In the genomic region with DNA sequence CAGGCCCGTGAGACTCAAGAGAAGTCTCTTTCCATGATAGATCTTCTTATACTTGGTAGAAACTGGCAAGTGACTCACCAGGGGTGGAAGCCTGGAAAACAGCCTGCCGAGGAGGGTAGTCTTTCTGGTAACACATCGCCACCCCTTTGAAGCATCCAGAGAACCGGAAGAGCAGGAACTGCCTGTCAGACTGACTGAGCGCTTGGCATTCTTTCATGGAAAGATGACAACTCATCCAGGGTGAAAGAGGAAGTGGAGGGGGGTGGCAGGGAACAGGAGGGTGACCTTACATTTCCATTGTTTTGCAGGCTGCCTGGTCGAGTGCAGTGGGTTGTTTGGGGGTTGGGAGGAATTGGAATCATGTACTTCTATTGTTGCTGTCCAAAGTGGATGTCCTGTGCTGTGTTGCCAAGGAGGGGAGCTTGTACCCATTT, we compare ENCODE assay signal across 8 cellular contexts. TPM values are rescaled to one million over a fixed set of nuclear protein-coding genes. Genes with fewer than 3 reads are reported as not detected.
DNase-seq lines count a peak whose midpoint lies in the region; ATAC-seq and TF ChIP-seq lines count a peak whose summit lies in the region.

No MANE protein-coding gene starts in this region.

- H3K27me3 ChIP-seq in iPS-18a (ENCODE audit: control insufficient read depth, insufficient read depth, low read length), result no peaks in the 10 kb centered on the region

- H3K36me3 ChIP-seq in iPS-18a (ENCODE audit: control insufficient read depth, low read depth, low read length), result no peaks in the 10 kb centered on the region

- H3K27ac ChIP-seq in iPS-18a (ENCODE audit: low read length), result no peak overlapping the region

- TF ChIP-seq CTCF in CD14-positive monocyte (IDR thresholded peaks at IDR 0.05), result no peak
- no peak for TF ChIP-seq CTCF in NB4 (IDR thresholded peaks at IDR 0.05; ENCODE audit: low read depth, low read length)

- peaks cover 0 to 3% (median 0%) of the 10 kb centered on the region in 3 donors for H3K27me3 Mint-ChIP-seq in CD14-positive monocyte (ENCODE audit: low read depth in 3 of 3)
- no peaks in the 10 kb centered on the region for H3K27me3 Mint-ChIP-seq in activated naive CD8-positive, alpha-beta T cell

- H3K9me3 ChIP-seq in iPS-18a (ENCODE audit: control insufficient read depth, low read depth, low read length), result no peaks in the 10 kb centered on the region

- H3K27ac Mint-ChIP-seq in CD14-positive monocyte, result peak overlapping the region in 4 of 7 donors; percentile 17 to 51 (median 36)
- peak overlapping the region; percentile 96 for H3K27ac Mint-ChIP-seq in activated naive CD8-positive, alpha-beta T cell

- H3K9ac ChIP-seq in iPS-18a (ENCODE audit: low read length), result no peak overlapping the region

- no peak for TF ChIP-seq POLR2A in NB4 (IDR thresholded peaks at IDR 0.05; ENCODE audit: extremely low read depth, insufficient read length)

- no peaks in the 10 kb centered on the region for H3K9me3 Mint-ChIP-seq in CD14-positive monocyte
- no peaks in the 10 kb centered on the region for H3K9me3 Mint-ChIP-seq in activated naive CD8-positive, alpha-beta T cell (ENCODE audit: low read depth)

- intact Hi-C loops in CD14-positive monocyte (cut with micrococcal nuclease), result no loop called here

- H3K36me3 Mint-ChIP-seq in CD14-positive monocyte, result peaks cover 8 to 19% of the 10 kb centered on the region in 2 donors
- H3K36me3 Mint-ChIP-seq in activated naive CD8-positive, alpha-beta T cell, result peaks cover 31% of the 10 kb centered on the region

- no peak for ATAC-seq in HG03196 (IDR thresholded peaks at IDR 0.05; ENCODE audit: unreplicated experiment)

- peaks cover 9% of the 10 kb centered on the region for H3K4me1 ChIP-seq in iPS-18a (ENCODE audit: control insufficient read depth, low read depth, low read length)

- H3K4me3 ChIP-seq in NB4 (ENCODE audit: low read depth, low read length), result no peak overlapping the region
- peak overlapping the region; percentile 15 for H3K4me3 ChIP-seq in iPS-18a (ENCODE audit: low read length)

- DNase-seq in CD14-positive monocyte (ENCODE audit: low spot score), result peak; percentile 55
- DNase-seq in NB4 (ENCODE audit: low read depth), result peak; percentile 6
- DNase-seq in stimulated activated naive CD4-positive, alpha-beta T cell treated with Interleukin-2 at 50 U/mL for 16 hours (lab: John Stamatoyannopoulos, UW), result peak; percentile 50
- no peak for DNase-seq in DMS114 treated with DMSO at 0.1 percent for 48 hours (lab: John Stamatoyannopoulos, UW; ENCODE audit: unreplicated experiment)
- no peak for DNase-seq in NCI-H1092 (lab: John Stamatoyannopoulos, UW)

- H3K4me1 Mint-ChIP-seq in CD14-positive monocyte, result peaks cover 24% of the 10 kb centered on the region
- peaks cover 96% of the 10 kb centered on the region for H3K4me1 Mint-ChIP-seq in activated naive CD8-positive, alpha-beta T cell (ENCODE audit: low read depth)

- H3K4me3 Mint-ChIP-seq in CD14-positive monocyte, result peak overlapping the region in 1 of 2 donors; percentile 58
- peak overlapping the region; percentile 71 for H3K4me3 Mint-ChIP-seq in activated naive CD8-positive, alpha-beta T cell

RNA-seq across cellular contexts. Expression of gene PRKCH, which starts 34.5 kb away (rescaled TPM):
- 1 to 10 TPM; 3.6 to 5.4 TPM for polyA plus RNA-seq in CD14-positive monocyte

Comparison
In these comparisons a context has a peak if more than half of its experiments do, and no peak if none do; other contexts are left out.
1. DNase-seq: peak in CD14-positive monocyte (single experiment), NB4 (single experiment) and stimulated activated naive CD4-positive, alpha-beta T cell treated with Interleukin-2 at 50 U/mL for 16 hours (single experiment); none in DMS114 treated with DMSO at 0.1 percent for 48 hours (single experiment) and NCI-H1092 (single experiment).